In genomic region chr6:85408039-85408438, GRCh38 we compare ENCODE assay signal across 2 cellular contexts.
A peak's percentile ranks its signal among the peaks of the same experiment; 100 is the strongest.
TF ChIP-seq lines count a peak whose summit lies in the region.

No MANE protein-coding gene starts in this region.

TF ChIP-seq in HepG2, 621 proteins besides CTCF, POLR2A, EP300 and RAD21:
- TF ChIP-seq SIX4 (CRISPR knock-in tag; IDR thresholded peaks at IDR 0.05) (peak; percentile 59; the same call in 1 of the 2 replicates), SRY (CRISPR knock-in tag; IDR thresholded peaks at IDR 0.05) (no peak), SMYD3 (CRISPR knock-in tag; IDR thresholded peaks at IDR 0.05) (0 out of 2 replicates have a peak, but pooled peaks have one; percentile 22), ZMYM4 (CRISPR knock-in tag; IDR thresholded peaks at IDR 0.05) (0 out of 2 replicates have a peak, but pooled peaks have one; percentile 13), SIX1 (CRISPR knock-in tag; IDR thresholded peaks at IDR 0.05; ENCODE audit: borderline replicate concordance) (peak; percentile 23; the same call in 1 of the 2 replicates), ZNF605 (CRISPR knock-in tag; IDR thresholded peaks at IDR 0.05) (no peak), ZEB1 (IDR thresholded peaks at IDR 0.05; ENCODE audit: insufficient replicate concordance, low read depth) (no peak), ZNF775 (CRISPR knock-in tag; IDR thresholded peaks at IDR 0.05; ENCODE audit: borderline replicate concordance) (no peak)
- TF ChIP-seq, protein P1, sequence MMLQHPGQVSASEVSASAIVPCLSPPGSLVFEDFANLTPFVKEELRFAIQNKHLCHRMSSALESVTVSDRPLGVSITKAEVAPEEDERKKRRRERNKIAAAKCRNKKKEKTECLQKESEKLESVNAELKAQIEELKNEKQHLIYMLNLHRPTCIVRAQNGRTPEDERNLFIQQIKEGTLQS (CRISPR knock-in tag; IDR thresholded peaks at IDR 0.05) = no peak

TF ChIP-seq in WTC11, 78 proteins besides CTCF, POLR2A, EP300 and RAD21:
- TF ChIP-seq ERG (CRISPR knock-in tag; IDR thresholded peaks at IDR 0.05) (no peak), PRRX2 (CRISPR knock-in tag; IDR thresholded peaks at IDR 0.05) (no peak), ZBTB21 (CRISPR knock-in tag; IDR thresholded peaks at IDR 0.05; ENCODE audit: borderline replicate concordance) (no peak), MLX (CRISPR knock-in tag; IDR thresholded peaks at IDR 0.05) (no peak)
- TF ChIP-seq, protein P2, sequence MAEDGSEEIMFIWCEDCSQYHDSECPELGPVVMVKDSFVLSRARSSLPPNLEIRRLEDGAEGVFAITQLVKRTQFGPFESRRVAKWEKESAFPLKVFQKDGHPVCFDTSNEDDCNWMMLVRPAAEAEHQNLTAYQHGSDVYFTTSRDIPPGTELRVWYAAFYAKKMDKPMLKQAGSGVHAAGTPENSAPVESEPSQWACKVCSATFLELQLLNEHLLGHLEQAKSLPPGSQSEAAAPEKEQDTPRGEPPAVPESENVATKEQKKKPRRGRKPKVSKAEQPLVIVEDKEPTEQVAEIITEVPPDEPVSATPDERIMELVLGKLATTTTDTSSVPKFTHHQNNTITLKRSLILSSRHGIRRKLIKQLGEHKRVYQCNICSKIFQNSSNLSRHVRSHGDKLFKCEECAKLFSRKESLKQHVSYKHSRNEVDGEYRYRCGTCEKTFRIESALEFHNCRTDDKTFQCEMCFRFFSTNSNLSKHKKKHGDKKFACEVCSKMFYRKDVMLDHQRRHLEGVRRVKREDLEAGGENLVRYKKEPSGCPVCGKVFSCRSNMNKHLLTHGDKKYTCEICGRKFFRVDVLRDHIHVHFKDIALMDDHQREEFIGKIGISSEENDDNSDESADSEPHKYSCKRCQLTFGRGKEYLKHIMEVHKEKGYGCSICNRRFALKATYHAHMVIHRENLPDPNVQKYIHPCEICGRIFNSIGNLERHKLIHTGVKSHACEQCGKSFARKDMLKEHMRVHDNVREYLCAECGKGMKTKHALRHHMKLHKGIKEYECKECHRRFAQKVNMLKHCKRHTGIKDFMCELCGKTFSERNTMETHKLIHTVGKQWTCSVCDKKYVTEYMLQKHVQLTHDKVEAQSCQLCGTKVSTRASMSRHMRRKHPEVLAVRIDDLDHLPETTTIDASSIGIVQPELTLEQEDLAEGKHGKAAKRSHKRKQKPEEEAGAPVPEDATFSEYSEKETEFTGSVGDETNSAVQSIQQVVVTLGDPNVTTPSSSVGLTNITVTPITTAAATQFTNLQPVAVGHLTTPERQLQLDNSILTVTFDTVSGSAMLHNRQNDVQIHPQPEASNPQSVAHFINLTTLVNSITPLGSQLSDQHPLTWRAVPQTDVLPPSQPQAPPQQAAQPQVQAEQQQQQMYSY (CRISPR knock-in tag; IDR thresholded peaks at IDR 0.05) = no peak
- TF ChIP-seq, protein P3, sequence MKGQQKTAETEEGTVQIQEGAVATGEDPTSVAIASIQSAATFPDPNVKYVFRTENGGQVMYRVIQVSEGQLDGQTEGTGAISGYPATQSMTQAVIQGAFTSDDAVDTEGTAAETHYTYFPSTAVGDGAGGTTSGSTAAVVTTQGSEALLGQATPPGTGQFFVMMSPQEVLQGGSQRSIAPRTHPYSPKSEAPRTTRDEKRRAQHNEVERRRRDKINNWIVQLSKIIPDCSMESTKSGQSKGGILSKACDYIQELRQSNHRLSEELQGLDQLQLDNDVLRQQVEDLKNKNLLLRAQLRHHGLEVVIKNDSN (CRISPR knock-in tag; IDR thresholded peaks at IDR 0.05) = no peak
